In the genomic region with DNA sequence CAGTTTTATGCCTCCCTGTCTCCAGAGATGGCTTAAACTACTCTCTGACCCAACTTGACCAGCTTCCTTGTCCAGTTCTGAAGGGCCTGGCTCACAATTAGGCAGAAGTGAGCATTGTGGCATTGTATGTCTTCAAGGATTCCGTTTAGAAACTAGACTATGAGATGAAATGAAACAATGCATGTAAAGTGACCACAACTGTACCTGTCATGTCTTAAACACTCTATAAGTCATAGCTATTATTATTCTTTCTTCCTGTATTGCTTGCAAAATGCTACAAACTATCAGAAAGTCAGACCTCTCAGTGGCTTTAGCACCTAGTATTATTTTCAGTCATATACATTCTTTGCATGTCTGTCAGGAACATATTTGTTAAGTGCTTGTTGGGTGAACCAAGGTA, we compare ENCODE assay signal across 9 cellular contexts.
DNase-seq lines count a peak whose midpoint lies in the region; ATAC-seq lines count a peak whose summit lies in the region.
"Had no signal": no experiment of that assay in that cellular context is flagged by ENCODE, and none has a peak within 500 bp of the region (broad histone marks: within the 10 kb centered on the region; RNA-seq: fewer than 3 reads in every experiment).

No MANE protein-coding gene starts in this region.

- H3K36me3 ChIP-seq in mesendoderm (ENCODE audit: control insufficient read depth, insufficient read depth, low read length) = no peaks in the 10 kb centered on the region
- H3K36me3 ChIP-seq in neuronal stem cell (replicated peaks in 1 of 2; ENCODE audit: control insufficient read depth in 2 of 2, insufficient read depth in 2 of 2, low read length in 2 of 2) = no peaks in the 10 kb centered on the region
- H3K36me3 ChIP-seq: adrenal gland had no signal

- H3K79me1 ChIP-seq in mesendoderm (ENCODE audit: low read length) (no peaks in the 10 kb centered on the region), neuronal stem cell (ENCODE audit: low read depth, low read length) (no peaks in the 10 kb centered on the region)

- H4K8ac ChIP-seq in mesendoderm (ENCODE audit: low read depth, low read length) (no peak overlapping the region), neuronal stem cell (ENCODE audit: low read depth, low read length) (no peak overlapping the region)

- no peak overlapping the region for H2BK12ac ChIP-seq in neuronal stem cell (ENCODE audit: low read length)

- H2BK120ac ChIP-seq in mesendoderm (ENCODE audit: low read depth, low read length) (no peak overlapping the region), neuronal stem cell (ENCODE audit: low read depth, low read length) (no peak overlapping the region)

- WGBS in mesendoderm (ENCODE audit: extremely low coverage, insufficient coverage, low lambda C conversion rate) = no CpG with 5 or more reads among the region's 1 CpG
- WGBS in neuronal stem cell (ENCODE audit: extremely low coverage in 2 of 2, insufficient read length in 2 of 2, insufficient replicate concordance in 1 of 2), 2 donors = no CpG with 5 or more reads among the region's 1 CpG

- H2BK5ac ChIP-seq in mesendoderm (ENCODE audit: low read length) = no peak overlapping the region
- H2BK5ac ChIP-seq in neuronal stem cell (ENCODE audit: low read length) = no peak overlapping the region

- H3K23ac ChIP-seq in mesendoderm (ENCODE audit: low read length) = no peak overlapping the region
- no peak overlapping the region for H3K23ac ChIP-seq in neuronal stem cell (ENCODE audit: low read depth, low read length, poor library complexity)

- no peaks in the 10 kb centered on the region for H3K27me3 ChIP-seq in mesendoderm (ENCODE audit: insufficient read depth, low read length, poor library complexity)
- H3K27me3 ChIP-seq in neuronal stem cell (ENCODE audit: control insufficient read depth in 3 of 3, insufficient read depth in 3 of 3, low read depth in 1 of 3, low read length in 3 of 3) = no peaks in the 10 kb centered on the region
- H3K27me3 ChIP-seq: adrenal gland had no signal

- H4K5ac ChIP-seq in mesendoderm (ENCODE audit: low read length) = no peak overlapping the region

- no peak overlapping the region for H3K56ac ChIP-seq in mesendoderm (ENCODE audit: low read length)

- H2BK15ac ChIP-seq in mesendoderm (replicated peaks; ENCODE audit: low read depth) (peak overlapping the region; percentile 64), neuronal stem cell (ENCODE audit: low read length) (no peak overlapping the region)

- ATAC-seq in GM18873 (IDR thresholded peaks at IDR 0.05; ENCODE audit: low FRiP score, unreplicated experiment) (peak; percentile 96), GM21447 (IDR thresholded peaks at IDR 0.05; ENCODE audit: unreplicated experiment) (peak; percentile 92), HG03097 (IDR thresholded peaks at IDR 0.05; ENCODE audit: low FRiP score, unreplicated experiment) (peak; percentile 94)

- no peaks in the 10 kb centered on the region for H3K9me3 ChIP-seq in neuronal stem cell (replicated peaks in 1 of 2; ENCODE audit: control insufficient read depth in 2 of 2, insufficient read depth in 1 of 2, low read depth in 1 of 2, low read length in 2 of 2)
- H3K9me3 ChIP-seq: adrenal gland had no signal

- no peak overlapping the region for H3K4me3 ChIP-seq in mesendoderm (ENCODE audit: low read length)
- H3K4me3 ChIP-seq in neuronal stem cell (ENCODE audit: low read length in 2 of 2) = no peak overlapping the region
- H3K4me3 ChIP-seq: adrenal gland had no signal

- H3K27ac ChIP-seq in mesendoderm (ENCODE audit: low read depth, low read length) = no peak overlapping the region
- no peak overlapping the region for H3K27ac ChIP-seq in neuronal stem cell (replicated peaks; ENCODE audit: low read length)
- H3K27ac ChIP-seq: adrenal gland, KMS-11 had no signal

- H3K4ac ChIP-seq in mesendoderm (ENCODE audit: low read depth, low read length) (no peak overlapping the region), neuronal stem cell (ENCODE audit: low read length) (no peak overlapping the region)

- H3K18ac ChIP-seq in mesendoderm (ENCODE audit: low read length) = no peak overlapping the region
- no peak overlapping the region for H3K18ac ChIP-seq in neuronal stem cell (ENCODE audit: low read length)

- no peak overlapping the region for H3K9ac ChIP-seq in mesendoderm (ENCODE audit: low read length)
- H3K9ac ChIP-seq in neuronal stem cell (ENCODE audit: low read depth, low read length, poor library complexity) = no peak overlapping the region
- H3K9ac ChIP-seq: KMS-11 had no signal

- H2AK5ac ChIP-seq in mesendoderm (ENCODE audit: low read length) = no peak overlapping the region
- no peak overlapping the region for H2AK5ac ChIP-seq in neuronal stem cell (ENCODE audit: low read depth, low read length)

- no peak overlapping the region for H3K4me2 ChIP-seq in mesendoderm (ENCODE audit: low read length)
- H3K4me2 ChIP-seq in neuronal stem cell (ENCODE audit: insufficient read depth, low read length, poor library complexity, severe bottlenecking) = no peak overlapping the region
- H3K4me2 ChIP-seq: KMS-11 had no signal

- H3K14ac ChIP-seq in neuronal stem cell (ENCODE audit: low read length) = no peak overlapping the region

- H3K79me2 ChIP-seq in mesendoderm (ENCODE audit: control insufficient read depth, insufficient read depth, low read length) = no peaks in the 10 kb centered on the region

- peaks cover 6% of the 10 kb centered on the region for H3K4me1 ChIP-seq in mesendoderm (ENCODE audit: control insufficient read depth, low read depth, low read length)
- H3K4me1 ChIP-seq in neuronal stem cell (ENCODE audit: control insufficient read depth in 2 of 2, insufficient read depth in 1 of 2, low read depth in 1 of 2, low read length in 2 of 2) = peaks cover 7 to 47% of the 10 kb centered on the region in 2 donors

- no peak for DNase-seq in mesendoderm
- DNase-seq in stimulated activated CD4-positive, alpha-beta T cell treated with anti-CD3 and anti-CD28 coated beads, Interleukin-1b, Interleukin-23, amount 100 ng/mL, for 48 hours = no peak
- no peak for DNase-seq in neuronal stem cell (ENCODE audit: low spot score)
- DNase-seq in stimulated activated CD4-positive, alpha-beta T cell treated with anti-CD3 and anti-CD28 coated beads, Interleukin-12 subunit alpha, Interleukin-12 subunit beta, amount 100 ng/mL, for 4 hours = no peak
- DNase-seq: adrenal gland had no signal

- no peak overlapping the region for H4K91ac ChIP-seq in neuronal stem cell (ENCODE audit: low read depth, low read length, poor library complexity)

- H2AFZ ChIP-seq in neuronal stem cell (ENCODE audit: low read length) = no peak overlapping the region
